Comparison of ENCODE assay signal across 8 cellular contexts in the genomic region with DNA sequence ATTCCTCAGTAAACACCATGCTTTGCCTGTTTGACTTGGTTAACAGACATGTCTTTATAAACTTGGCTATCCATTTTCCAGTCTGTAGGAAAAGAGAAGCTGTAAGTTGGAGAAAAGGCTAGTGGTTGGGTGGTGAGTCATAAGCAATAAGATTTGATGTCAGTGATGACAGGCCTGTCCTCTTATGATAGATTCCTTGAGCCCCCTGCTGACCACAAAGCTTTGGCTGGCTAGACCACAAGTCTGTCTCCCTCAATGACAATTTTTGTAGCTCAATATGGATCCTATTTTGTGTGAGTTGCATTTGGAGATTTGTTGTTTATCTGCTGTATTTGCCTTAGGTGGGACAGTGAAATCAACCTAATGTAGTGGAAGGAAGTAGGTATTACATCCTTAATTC.
DNase-seq lines count a peak whose midpoint lies in the region; ATAC-seq, FAIRE-seq and TF ChIP-seq lines count a peak whose summit lies in the region.

No MANE protein-coding gene starts in this region.

- H4K5ac ChIP-seq in H1 (ENCODE audit: insufficient read length, low read depth, low read length) = no peak overlapping the region

- no peak overlapping the region for H2AFZ ChIP-seq in H1 (ENCODE audit: low read length)

- peak overlapping the region; percentile 30 for H3K27ac Mint-ChIP-seq in type B pancreatic cell

- no peak overlapping the region for H2BK12ac ChIP-seq in H1 (ENCODE audit: low read depth, low read length)

- no peak overlapping the region for H3K4me2 ChIP-seq in H1 (ENCODE audit: insufficient read depth in 1 of 2, low read depth in 2 of 2, low read length in 2 of 2)

- no peak overlapping the region for H3K14ac ChIP-seq in H1 (ENCODE audit: insufficient read length)

- no peaks in the 10 kb centered on the region for H3K27me3 ChIP-seq in right cardiac atrium (ENCODE audit: control insufficient read depth, insufficient read depth)
- H3K27me3 ChIP-seq in right atrium auricular region = no peaks in the 10 kb centered on the region
- no peaks in the 10 kb centered on the region for H3K27me3 ChIP-seq in H1 (replicated peaks in 1 of 4; ENCODE audit: control insufficient read depth in 3 of 4, extremely low read depth in 1 of 4, insufficient read depth in 3 of 4, low read length in 3 of 4)

- H3K79me1 ChIP-seq in H1 (ENCODE audit: low read depth, low read length) = no peaks in the 10 kb centered on the region

- DNase-seq in right cardiac atrium = no peak
- DNase-seq in right atrium auricular region (ENCODE audit: low spot score) = no peak
- DNase-seq in SIG-M5 (lab: John Stamatoyannopoulos, UW) = peak; percentile 5
- no peak for DNase-seq in H1 (ENCODE audit: low read depth in 1 of 2, low spot score in 2 of 2)
- DNase-seq in type B pancreatic cell (ENCODE audit: extremely low spot score, unreplicated experiment) = no peak
- no peak for DNase-seq in NCI-H82 treated with DMSO at 0.1 percent for 48 hours (lab: John Stamatoyannopoulos, UW; ENCODE audit: unreplicated experiment)
- no peak for DNase-seq in HuH-7 (ENCODE audit: low spot score)

- intact Hi-C loops in right cardiac atrium (cut with DNase I) = no loop called here

- 0 out of 2 replicates have a peak overlapping the region, but pooled peaks have one; percentile 53 for H2AK5ac ChIP-seq in H1 (ENCODE audit: low read depth, low read length)

- no peak overlapping the region for H2BK15ac ChIP-seq in H1 (ENCODE audit: low read length)

- no peak overlapping the region for H3K23ac ChIP-seq in H1 (ENCODE audit: insufficient read length)

- H2BK120ac ChIP-seq in H1 (replicated peaks; ENCODE audit: low read depth, low read length) = peak overlapping the region; percentile 64

- H3K36me3 Mint-ChIP-seq in type B pancreatic cell = peaks cover 31% of the 10 kb centered on the region

- no peak for TF ChIP-seq RAD21 in H1 (IDR thresholded peaks at IDR 0.05 in 1 of 2, conservative IDR thresholded peaks at IDR 0.05 in 1 of 2; ENCODE audit: low read depth in 2 of 2, low read length in 2 of 2)

- H3K4me3 ChIP-seq in right cardiac atrium (ENCODE audit: low read length) = no peak overlapping the region
- no peak overlapping the region for H3K4me3 ChIP-seq in right atrium auricular region
- H3K4me3 ChIP-seq in H1 (ENCODE audit: extremely low read depth in 1 of 4, insufficient read depth in 2 of 4, low read depth in 3 of 4, low read length in 4 of 4) = no peak overlapping the region

- no peak overlapping the region for H4K8ac ChIP-seq in H1 (ENCODE audit: extremely low read depth, insufficient read depth, low read length)

- no peak for TF ChIP-seq POLR2A in H1 (IDR thresholded peaks at IDR 0.05; ENCODE audit: control extremely low read depth in 1 of 2, low read depth in 2 of 2, low read length in 2 of 2)

- FAIRE-seq in H1 (lab: Jason Lieb, UNC) = no peak

- peaks cover 13% of the 10 kb centered on the region for H3K9me3 Mint-ChIP-seq in type B pancreatic cell

- H3K4ac ChIP-seq in H1 (replicated peaks; ENCODE audit: insufficient read length, low read depth, low read length) = peak overlapping the region; percentile 91

- POLR2A ChIA-PET in H1 (lab: Charles Lee; ENCODE audit: partially characterized antibody) = no interaction called here

- H3K27ac ChIP-seq in right cardiac atrium (ENCODE audit: low read length) (peak overlapping the region; percentile 19), right atrium auricular region (no peak overlapping the region), H1 (ENCODE audit: low read depth, low read length) (no peak overlapping the region)

- H3K4me1 Mint-ChIP-seq in type B pancreatic cell (ENCODE audit: unreplicated experiment) = no peaks in the 10 kb centered on the region

- TF ChIP-seq CTCF in right atrium auricular region (IDR thresholded peaks at IDR 0.05) = no peak
- TF ChIP-seq CTCF in H1 (IDR thresholded peaks at IDR 0.05; ENCODE audit: control extremely low read depth in 1 of 3, insufficient read depth in 1 of 3, low read depth in 1 of 3, low read length in 3 of 3) = no peak
- TF ChIP-seq CTCF in type B pancreatic cell (conservative IDR thresholded peaks at IDR 0.05) = no peak

- H4K91ac ChIP-seq in H1 (replicated peaks; ENCODE audit: insufficient read length, low read length) = peak overlapping the region; percentile 65

- no peak for TF ChIP-seq EP300 in H1 (IDR thresholded peaks at IDR 0.05; ENCODE audit: borderline replicate concordance in 1 of 2, low read depth in 2 of 2, low read length in 2 of 2)

- no peak for ATAC-seq in right cardiac atrium
- ATAC-seq in HG03342 (IDR thresholded peaks at IDR 0.05; ENCODE audit: unreplicated experiment) = no peak

- no peaks in the 10 kb centered on the region for H3K79me2 ChIP-seq in H1 (ENCODE audit: control insufficient read depth in 1 of 2, insufficient read depth in 2 of 2, low read length in 2 of 2)

- CTCF ChIA-PET in H1 (lab: Charles Lee; ENCODE audit: partially characterized antibody) = interaction anchor here (0.8 to 1.5 kb wide), 3 partner anchors 13 to 60 kb away, joined by 3 to 4 read pairs (median 4); no protein-coding TSS in a partner anchor

- no peaks in the 10 kb centered on the region for H3K27me3 Mint-ChIP-seq in type B pancreatic cell

- peak overlapping the region; percentile 52; the same call in 1 of the 2 replicates for H2BK5ac ChIP-seq in H1 (ENCODE audit: low read depth, low read length)

- H2BK20ac ChIP-seq in H1 (ENCODE audit: low read length) = 0 out of 2 replicates have a peak overlapping the region, but pooled peaks have one; percentile 80

- H3K56ac ChIP-seq in H1 (replicated peaks; ENCODE audit: insufficient read length, low read depth, low read length) = no peak overlapping the region

- H3K9me3 ChIP-seq in right cardiac atrium (ENCODE audit: control insufficient read depth, low read length) (no peaks in the 10 kb centered on the region), right atrium auricular region (peaks cover 0 to 10% of the 10 kb centered on the region in 2 donors), H1 (ENCODE audit: insufficient read depth in 2 of 2, low read depth in 1 of 2, low read length in 1 of 2) (no peaks in the 10 kb centered on the region)

- no peaks in the 10 kb centered on the region for H3K23me2 ChIP-seq in H1 (ENCODE audit: low read depth, low read length)

- no peaks in the 10 kb centered on the region for H4K20me1 ChIP-seq in H1 (replicated peaks in 1 of 2; ENCODE audit: control insufficient read depth in 1 of 2, insufficient read depth in 2 of 2, low read length in 2 of 2)

- H3K4me3 Mint-ChIP-seq in type B pancreatic cell = no peak overlapping the region

- no peak overlapping the region for H3K9ac ChIP-seq in H1 (replicated peaks in 1 of 4; ENCODE audit: extremely low read depth in 1 of 4, low read depth in 3 of 4, low read length in 3 of 4)

- H3K36me3 ChIP-seq in right atrium auricular region (peaks cover 8% of the 10 kb centered on the region), H1 (ENCODE audit: control insufficient read depth in 2 of 4, insufficient read depth in 4 of 4, low read length in 3 of 4) (peaks cover 0 to 3% (median 0%) of the 10 kb centered on the region in 4 experiments; a peak in 1 of 8 replicates)

- H3K18ac ChIP-seq in H1 (ENCODE audit: extremely low read depth, low read length) = no peak overlapping the region

- peaks cover 6% of the 10 kb centered on the region for H3K4me1 ChIP-seq in right cardiac atrium (ENCODE audit: control insufficient read depth, insufficient read depth, low read length)
- H3K4me1 ChIP-seq in right atrium auricular region = peaks cover 5 to 22% of the 10 kb centered on the region in 2 donors
- H3K4me1 ChIP-seq in H1 (replicated peaks in 1 of 4; ENCODE audit: control insufficient read depth in 3 of 4, insufficient read depth in 4 of 4, low read length in 3 of 4) = peaks cover 0 to 2% (median 2%) of the 10 kb centered on the region in 4 experiments; a peak in 3 of 7 replicates

TF ChIP-seq in H1, 55 proteins besides CTCF, POLR2A, EP300 and RAD21:
- no peak for TF ChIP-seq MAFK (IDR thresholded peaks at IDR 0.05; ENCODE audit: low read depth, low read length)
- TF ChIP-seq KDM1A (IDR thresholded peaks at IDR 0.05; ENCODE audit: borderline replicate concordance, low read length) = no peak
- no peak for TF ChIP-seq CHD1 (IDR thresholded peaks at IDR 0.05; ENCODE audit: low read depth, low read length)
- TF ChIP-seq, protein P1, sequence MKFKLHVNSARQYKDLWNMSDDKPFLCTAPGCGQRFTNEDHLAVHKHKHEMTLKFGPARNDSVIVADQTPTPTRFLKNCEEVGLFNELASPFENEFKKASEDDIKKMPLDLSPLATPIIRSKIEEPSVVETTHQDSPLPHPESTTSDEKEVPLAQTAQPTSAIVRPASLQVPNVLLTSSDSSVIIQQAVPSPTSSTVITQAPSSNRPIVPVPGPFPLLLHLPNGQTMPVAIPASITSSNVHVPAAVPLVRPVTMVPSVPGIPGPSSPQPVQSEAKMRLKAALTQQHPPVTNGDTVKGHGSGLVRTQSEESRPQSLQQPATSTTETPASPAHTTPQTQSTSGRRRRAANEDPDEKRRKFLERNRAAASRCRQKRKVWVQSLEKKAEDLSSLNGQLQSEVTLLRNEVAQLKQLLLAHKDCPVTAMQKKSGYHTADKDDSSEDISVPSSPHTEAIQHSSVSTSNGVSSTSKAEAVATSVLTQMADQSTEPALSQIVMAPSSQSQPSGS (IDR thresholded peaks at IDR 0.05; ENCODE audit: low read length) = no peak
- no peak for TF ChIP-seq RXRA (IDR thresholded peaks at IDR 0.05; ENCODE audit: insufficient read depth, low read depth, low read length)
- no peak for TF ChIP-seq HDAC2 (IDR thresholded peaks at IDR 0.05; ENCODE audit: borderline replicate concordance in 1 of 2, low read depth in 2 of 2, low read length in 2 of 2)
- no peak for TF ChIP-seq TEAD4 (IDR thresholded peaks at IDR 0.05; ENCODE audit: low read depth, low read length)
- no peak for TF ChIP-seq CBX5 (IDR thresholded peaks at IDR 0.05; ENCODE audit: low read depth, low read length)
- TF ChIP-seq NANOG (IDR thresholded peaks at IDR 0.05; ENCODE audit: insufficient read depth, low read depth, low read length, poor library complexity, severe bottlenecking) = no peak
- TF ChIP-seq PHF8 (conservative IDR thresholded peaks at IDR 0.05; ENCODE audit: low read depth, low read length) = no peak
- no peak for TF ChIP-seq SP4 (IDR thresholded peaks at IDR 0.05; ENCODE audit: low read length)
- TF ChIP-seq JUN (IDR thresholded peaks at IDR 0.05; ENCODE audit: low read depth, low read length) = no peak
- no peak for TF ChIP-seq RNF2 (IDR thresholded peaks at IDR 0.05; ENCODE audit: borderline replicate concordance, low read depth, low read length, missing control alignments, poor library complexity, severe bottlenecking)
- TF ChIP-seq SP1 (IDR thresholded peaks at IDR 0.05; ENCODE audit: low read depth, low read length) = no peak
- TF ChIP-seq RFX5 (IDR thresholded peaks at IDR 0.05; ENCODE audit: borderline replicate concordance, low read depth, low read length) = no peak
- TF ChIP-seq EZH2 (IDR thresholded peaks at IDR 0.05; ENCODE audit: low read depth, low read length, severe bottlenecking) = no peak
- TF ChIP-seq BACH1 (IDR thresholded peaks at IDR 0.05; ENCODE audit: low read length) = no peak
